16 cellular contexts compared by ENCODE assay signal in genomic region chr6:107561325-107561724, GRCh38.
DNase-seq lines count a peak whose midpoint lies in the region; ATAC-seq and TF ChIP-seq lines count a peak whose summit lies in the region.
"Had no signal": no experiment of that assay in that cellular context is flagged by ENCODE, and none has a peak within 500 bp of the region (broad histone marks: within the 10 kb centered on the region; RNA-seq: fewer than 3 reads in every experiment).

No MANE protein-coding gene starts in this region.

- H3K27ac ChIP-seq in ascending aorta (peak overlapping the region; percentile 73 to 75), right atrium auricular region (peak overlapping the region; percentile 53 to 70), rectal smooth muscle tissue (ENCODE audit: low read depth, low read length) (peak overlapping the region; percentile 80)
- H3K27ac ChIP-seq: PC-9 had no signal

- no peaks in the 10 kb centered on the region for H3K9me3 Mint-ChIP-seq in activated T-cell treated with anti-CD3 and anti-CD28 coated beads, Interleukin-2, amount 50 U/mL, for 4 hours
- H3K9me3 Mint-ChIP-seq: CD8-positive, alpha-beta memory T cell had no signal

- H3K4me1 ChIP-seq in ascending aorta: peaks cover 0 to 17% of the 10 kb centered on the region in 2 donors
- peaks cover 0 to 11% of the 10 kb centered on the region in 2 donors for H3K4me1 ChIP-seq in right atrium auricular region
- H3K4me1 ChIP-seq in rectal smooth muscle tissue (ENCODE audit: control insufficient read depth, insufficient read depth, low read length): peaks cover 8% of the 10 kb centered on the region

- no peak for ATAC-seq in HG02973 (IDR thresholded peaks at IDR 0.05; ENCODE audit: unreplicated experiment)
- no peak for ATAC-seq in activated T-cell treated with anti-CD3 and anti-CD28 coated beads, Interleukin-2, amount 50 U/mL, for 4 hours

- no peaks in the 10 kb centered on the region for H3K36me3 Mint-ChIP-seq in activated T-cell treated with anti-CD3 and anti-CD28 coated beads, Interleukin-2, amount 50 U/mL, for 4 hours (ENCODE audit: insufficient read depth)
- H3K36me3 Mint-ChIP-seq: CD8-positive, alpha-beta memory T cell had no signal

- intact Hi-C loops in ascending aorta (cut with DNase I): loop anchor here (2.0 kb wide), 1 partner anchor 71 kb away; the partner anchor contains the start of gene SOBP

- no peaks in the 10 kb centered on the region for H3K36me3 ChIP-seq in ascending aorta
- no peaks in the 10 kb centered on the region for H3K36me3 ChIP-seq in right atrium auricular region
- no peaks in the 10 kb centered on the region for H3K36me3 ChIP-seq in rectal smooth muscle tissue (ENCODE audit: control insufficient read depth, insufficient read depth, low read length)

- peaks cover 21% of the 10 kb centered on the region for H3K27me3 Mint-ChIP-seq in activated T-cell treated with anti-CD3 and anti-CD28 coated beads, Interleukin-2, amount 50 U/mL, for 4 hours (ENCODE audit: low read depth)

- DNase-seq in AG20443 (ENCODE audit: low spot score) (peak; percentile 26), ascending aorta (ENCODE audit: low spot score in 2 of 2) (peak in 1 of 2 donors; percentile 70), right atrium auricular region (ENCODE audit: low spot score) (peak; percentile 85), NCI-H446 (lab: John Stamatoyannopoulos, UW) (no peak), GDM1 (lab: John Stamatoyannopoulos, UW) (no peak)
- DNase-seq in activated T-cell treated with anti-CD3 and anti-CD28 coated beads, Interleukin-2, amount 50 U/mL, for 4 hours: no peak
- DNase-seq: ACHN; activated CD8-positive, alpha-beta memory T cell treated with anti-CD3 and anti-CD28 coated beads for 24 hours; activated gamma-delta T cell; CD8-positive, alpha-beta memory T cell; NCI-H1417; NCI-H510A; PC-9; stimulated activated CD4-positive, alpha-beta T cell treated with anti-CD3 and anti-CD28 coated beads, Interleukin-12 subunit alpha, Interleukin-12 subunit beta, amount 100 ng/mL, for 4 hours had no signal

- H3K27me3 ChIP-seq in ascending aorta: no peaks in the 10 kb centered on the region
- no peaks in the 10 kb centered on the region for H3K27me3 ChIP-seq in right atrium auricular region
- H3K27me3 ChIP-seq in rectal smooth muscle tissue (ENCODE audit: control insufficient read depth, insufficient read depth, low read length): no peaks in the 10 kb centered on the region

- H3K9ac ChIP-seq in rectal smooth muscle tissue (ENCODE audit: low read length): no peak overlapping the region

- TF ChIP-seq CTCF in ascending aorta (IDR thresholded peaks at IDR 0.05) (no peak), right atrium auricular region (IDR thresholded peaks at IDR 0.05) (no peak)

- no peaks in the 10 kb centered on the region for H3K4me1 Mint-ChIP-seq in activated T-cell treated with anti-CD3 and anti-CD28 coated beads, Interleukin-2, amount 50 U/mL, for 4 hours (ENCODE audit: low read depth)
- H3K4me1 Mint-ChIP-seq: CD8-positive, alpha-beta memory T cell had no signal

- H3K4me3 Mint-ChIP-seq in activated T-cell treated with anti-CD3 and anti-CD28 coated beads, Interleukin-2, amount 50 U/mL, for 4 hours: no peak overlapping the region
- H3K4me3 Mint-ChIP-seq: CD8-positive, alpha-beta memory T cell had no signal

- H3K4me3 ChIP-seq in ascending aorta (peak overlapping the region in 1 of 2 donors; percentile 12), right atrium auricular region (no peak overlapping the region), rectal smooth muscle tissue (ENCODE audit: low read length) (no peak overlapping the region)
- H3K4me3 ChIP-seq: PC-9 had no signal

- H3K9me3 ChIP-seq in ascending aorta (no peaks in the 10 kb centered on the region), right atrium auricular region (no peaks in the 10 kb centered on the region)

Comparison
In these comparisons a context has a peak if more than half of its experiments do, and no peak if none do; other contexts are left out.
1. DNase-seq: peak in AG20443 (single experiment) and right atrium auricular region (single experiment); none in NCI-H446 (0 of 2), GDM1 (single experiment) and activated T-cell treated with anti-CD3 and anti-CD28 coated beads, Interleukin-2, amount 50 U/mL, for 4 hours (single experiment).
2. Peak in every context shown above with its lines, with median percentiles within 50 percentile points of each other: H3K27ac ChIP-seq.